Comparison of ENCODE assay signal across 11 cellular contexts in the genomic region with DNA sequence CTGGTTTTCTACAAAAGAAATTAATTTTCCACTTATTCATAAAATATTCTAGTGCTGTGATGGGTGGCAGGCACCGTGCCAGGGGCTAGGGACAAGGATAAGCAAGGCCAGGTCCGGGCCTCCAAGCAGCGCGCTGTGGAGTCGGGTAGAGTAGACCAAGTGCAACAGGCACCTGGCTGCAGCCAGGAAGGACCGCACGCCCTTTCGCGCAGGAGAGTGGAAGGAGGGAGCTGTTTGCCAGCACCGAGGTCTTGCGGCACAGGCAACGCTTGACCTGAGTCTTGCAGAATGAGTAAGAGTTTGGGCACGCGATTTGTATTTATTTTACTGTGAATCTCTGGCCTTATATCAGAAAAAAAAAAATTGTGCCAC. TPM values are rescaled to one million over a fixed set of nuclear protein-coding genes. Genes with fewer than 3 reads are reported as not detected.
DNase-seq lines count a peak whose midpoint lies in the region; ATAC-seq and TF ChIP-seq lines count a peak whose summit lies in the region.
"Had no signal": no experiment of that assay in that cellular context is flagged by ENCODE, and none has a peak within 500 bp of the region (broad histone marks: within the 10 kb centered on the region; RNA-seq: fewer than 3 reads in every experiment).

A gene with protein sequence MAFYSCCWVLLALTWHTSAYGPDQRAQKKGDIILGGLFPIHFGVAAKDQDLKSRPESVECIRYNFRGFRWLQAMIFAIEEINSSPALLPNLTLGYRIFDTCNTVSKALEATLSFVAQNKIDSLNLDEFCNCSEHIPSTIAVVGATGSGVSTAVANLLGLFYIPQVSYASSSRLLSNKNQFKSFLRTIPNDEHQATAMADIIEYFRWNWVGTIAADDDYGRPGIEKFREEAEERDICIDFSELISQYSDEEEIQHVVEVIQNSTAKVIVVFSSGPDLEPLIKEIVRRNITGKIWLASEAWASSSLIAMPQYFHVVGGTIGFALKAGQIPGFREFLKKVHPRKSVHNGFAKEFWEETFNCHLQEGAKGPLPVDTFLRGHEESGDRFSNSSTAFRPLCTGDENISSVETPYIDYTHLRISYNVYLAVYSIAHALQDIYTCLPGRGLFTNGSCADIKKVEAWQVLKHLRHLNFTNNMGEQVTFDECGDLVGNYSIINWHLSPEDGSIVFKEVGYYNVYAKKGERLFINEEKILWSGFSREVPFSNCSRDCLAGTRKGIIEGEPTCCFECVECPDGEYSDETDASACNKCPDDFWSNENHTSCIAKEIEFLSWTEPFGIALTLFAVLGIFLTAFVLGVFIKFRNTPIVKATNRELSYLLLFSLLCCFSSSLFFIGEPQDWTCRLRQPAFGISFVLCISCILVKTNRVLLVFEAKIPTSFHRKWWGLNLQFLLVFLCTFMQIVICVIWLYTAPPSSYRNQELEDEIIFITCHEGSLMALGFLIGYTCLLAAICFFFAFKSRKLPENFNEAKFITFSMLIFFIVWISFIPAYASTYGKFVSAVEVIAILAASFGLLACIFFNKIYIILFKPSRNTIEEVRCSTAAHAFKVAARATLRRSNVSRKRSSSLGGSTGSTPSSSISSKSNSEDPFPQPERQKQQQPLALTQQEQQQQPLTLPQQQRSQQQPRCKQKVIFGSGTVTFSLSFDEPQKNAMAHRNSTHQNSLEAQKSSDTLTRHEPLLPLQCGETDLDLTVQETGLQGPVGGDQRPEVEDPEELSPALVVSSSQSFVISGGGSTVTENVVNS (plus strand): TSS at position 148 of the 372 bp plus-strand sequence. CDS start 70,522 bp downstream, outside the sequence.

- peak within 1 kb of the TSS; percentile 21 for H3K4me3 Mint-ChIP-seq in activated naive CD4-positive, alpha-beta T cell treated with anti-CD3 and anti-CD28 coated beads, Interleukin-2, amount 10 ng/mL, durations not matched to agents 7 days and 5 days
- H3K4me3 Mint-ChIP-seq in activated naive CD8-positive, alpha-beta T cell treated with anti-CD3 and anti-CD28 coated beads, Interleukin-2, amount 10 ng/mL, durations not matched to agents 7 days and 5 days: peak within 1 kb of the TSS; percentile 53

- POLR2A ChIA-PET in activated naive CD8-positive, alpha-beta T cell treated with anti-CD3 and anti-CD28 coated beads, Interleukin-2, amount 10 ng/mL, durations not matched to agents 7 days and 5 days (lab: Charles Lee): no interaction called here

- no peaks in the 10 kb centered on the region for H3K36me3 ChIP-seq in suprapubic skin
- H3K36me3 ChIP-seq: BLaER1 treated with 17β-estradiol and CSF1 and Interleukin-3, amounts not matched to agents 10 nM and 100 nM had no signal

- no peak within 1 kb of the TSS for H3K27ac ChIP-seq in suprapubic skin
- H3K27ac ChIP-seq: BLaER1 treated with 17β-estradiol and CSF1 and Interleukin-3, amounts not matched to agents 10 nM and 100 nM had no signal

- H3K4me1 Mint-ChIP-seq in activated naive CD4-positive, alpha-beta T cell treated with anti-CD3 and anti-CD28 coated beads, Interleukin-2, amount 10 ng/mL, durations not matched to agents 7 days and 5 days: peaks cover 5% of the 10 kb centered on the region
- H3K4me1 Mint-ChIP-seq in activated naive CD8-positive, alpha-beta T cell treated with anti-CD3 and anti-CD28 coated beads, Interleukin-2, amount 10 ng/mL, durations not matched to agents 7 days and 5 days: peaks cover 5% of the 10 kb centered on the region

- peaks cover 9% of the 10 kb centered on the region for H3K4me1 ChIP-seq in suprapubic skin
- H3K4me1 ChIP-seq: BLaER1 treated with 17β-estradiol and CSF1 and Interleukin-3, amounts not matched to agents 10 nM and 100 nM had no signal

- TF ChIP-seq EP300 in suprapubic skin (IDR thresholded peaks at IDR 0.05): no peak

- H3K27ac Mint-ChIP-seq in activated naive CD4-positive, alpha-beta T cell treated with anti-CD3 and anti-CD28 coated beads, Interleukin-2, amount 10 ng/mL, durations not matched to agents 7 days and 5 days: no peak within 1 kb of the TSS
- no peak within 1 kb of the TSS for H3K27ac Mint-ChIP-seq in activated naive CD8-positive, alpha-beta T cell treated with anti-CD3 and anti-CD28 coated beads, Interleukin-2, amount 10 ng/mL, durations not matched to agents 7 days and 5 days

- no peaks in the 10 kb centered on the region for H3K9me3 Mint-ChIP-seq in activated naive CD4-positive, alpha-beta T cell treated with anti-CD3 and anti-CD28 coated beads, Interleukin-2, amount 10 ng/mL, durations not matched to agents 7 days and 5 days
- H3K9me3 Mint-ChIP-seq in activated naive CD8-positive, alpha-beta T cell treated with anti-CD3 and anti-CD28 coated beads, Interleukin-2, amount 10 ng/mL, durations not matched to agents 7 days and 5 days: no peaks in the 10 kb centered on the region

- CTCF ChIA-PET in activated naive CD4-positive, alpha-beta T cell treated with anti-CD3 and anti-CD28 coated beads, Interleukin-2, amount 10 ng/mL, durations not matched to agents 7 days and 5 days (lab: Charles Lee): no interaction called here

- H3K4me3 ChIP-seq in suprapubic skin: peak within 1 kb of the TSS; percentile 38
- H3K4me3 ChIP-seq: BLaER1 treated with 17β-estradiol and CSF1 and Interleukin-3, amounts not matched to agents 10 nM and 100 nM had no signal

- no peak for ATAC-seq in activated naive CD8-positive, alpha-beta T cell treated with anti-CD3 and anti-CD28 coated beads, Interleukin-2, amount 10 ng/mL, durations not matched to agents 7 days and 5 days (ENCODE audit: low read depth)
- no peak for ATAC-seq in GM18520 (IDR thresholded peaks at IDR 0.05; ENCODE audit: unreplicated experiment)
- ATAC-seq in GM19035 (IDR thresholded peaks at IDR 0.05; ENCODE audit: unreplicated experiment): no peak

- WGBS in suprapubic skin: 4% methylated on average over 14 of the region's 14 CpGs

- no peak for TF ChIP-seq CTCF in suprapubic skin (IDR thresholded peaks at IDR 0.05)

- no peaks in the 10 kb centered on the region for H3K36me3 Mint-ChIP-seq in activated naive CD4-positive, alpha-beta T cell treated with anti-CD3 and anti-CD28 coated beads, Interleukin-2, amount 10 ng/mL, durations not matched to agents 7 days and 5 days
- no peaks in the 10 kb centered on the region for H3K36me3 Mint-ChIP-seq in activated naive CD8-positive, alpha-beta T cell treated with anti-CD3 and anti-CD28 coated beads, Interleukin-2, amount 10 ng/mL, durations not matched to agents 7 days and 5 days

- H3K27me3 ChIP-seq in suprapubic skin: peaks cover 44% of the 10 kb centered on the region
- H3K27me3 ChIP-seq: BLaER1 treated with 17β-estradiol and CSF1 and Interleukin-3, amounts not matched to agents 10 nM and 100 nM had no signal

- DNase-seq in activated naive CD4-positive, alpha-beta T cell treated with anti-CD3 and anti-CD28 coated beads, Interleukin-2, amount 10 ng/mL, durations not matched to agents 7 days and 5 days: no peak
- DNase-seq in activated naive CD4-positive, alpha-beta T cell treated with Interleukin-2 at 50 U/mL for 16 hours: no peak
- DNase-seq in activated naive CD8-positive, alpha-beta T cell treated with anti-CD3 and anti-CD28 coated beads, Interleukin-2, amount 10 ng/mL, durations not matched to agents 7 days and 5 days: no peak
- peak; percentile 60 for DNase-seq in islet precursor cell
- DNase-seq in suprapubic skin (ENCODE audit: low spot score in 2 of 2): no peak
- DNase-seq in inferior parietal cortex (ENCODE audit: extremely low spot score): no peak
- DNase-seq: occipital lobe, SK-N-SH had no signal

- TF ChIP-seq POLR2A in suprapubic skin (IDR thresholded peaks at IDR 0.05): no peak

- no peaks in the 10 kb centered on the region for H3K9me3 ChIP-seq in suprapubic skin
- H3K9me3 ChIP-seq: SK-N-SH had no signal

- H3K27me3 Mint-ChIP-seq in activated naive CD4-positive, alpha-beta T cell treated with anti-CD3 and anti-CD28 coated beads, Interleukin-2, amount 10 ng/mL, durations not matched to agents 7 days and 5 days: peaks cover 68% of the 10 kb centered on the region
- peaks cover 73% of the 10 kb centered on the region for H3K27me3 Mint-ChIP-seq in activated naive CD8-positive, alpha-beta T cell treated with anti-CD3 and anti-CD28 coated beads, Interleukin-2, amount 10 ng/mL, durations not matched to agents 7 days and 5 days

RNA-seq across cellular contexts. Expression of the gene that starts here (rescaled TPM):
- total RNA-seq in activated naive CD8-positive, alpha-beta T cell treated with anti-CD3 and anti-CD28 coated beads, Interleukin-2, amount 10 ng/mL, durations not matched to agents 7 days and 5 days: not detected
- not detected for total RNA-seq in suprapubic skin
- total RNA-seq: occipital lobe had no signal
